Comparison of ENCODE assay signal across 10 cellular contexts in genomic region chr5:17255471-17256016, GRCh38. TPM values are rescaled to one million over a fixed set of nuclear protein-coding genes. Genes with fewer than 3 reads are reported as not detected.
DNase-seq lines count a peak whose midpoint lies in the region; ATAC-seq and TF ChIP-seq lines count a peak whose summit lies in the region.
"Had no signal": no experiment of that assay in that cellular context is flagged by ENCODE, and none has a peak within 500 bp of the region (broad histone marks: within the 10 kb centered on the region; RNA-seq: fewer than 3 reads in every experiment).

No MANE protein-coding gene starts in this region.

- peaks cover 22% of the 10 kb centered on the region for H3K27me3 Mint-ChIP-seq in glutamatergic neuron (ENCODE audit: unreplicated experiment)

- TF ChIP-seq POLR2A in Peyer's patch (IDR thresholded peaks at IDR 0.05): no peak

- TF ChIP-seq CTCF in smooth muscle cell (IDR thresholded peaks at IDR 0.05; ENCODE audit: borderline replicate concordance, insufficient read depth, poor library complexity, severe bottlenecking) (no peak), Peyer's patch (IDR thresholded peaks at IDR 0.05) (no peak), glutamatergic neuron (IDR thresholded peaks at IDR 0.05; ENCODE audit: partially characterized antibody, unreplicated experiment) (no peak)

- peaks cover 22% of the 10 kb centered on the region for H3K9me3 Mint-ChIP-seq in glutamatergic neuron (ENCODE audit: unreplicated experiment)

- DNase-seq in SIG-M5 treated with dmso at 0.1 percent for 504 hours (lab: John Stamatoyannopoulos, UW; ENCODE audit: unreplicated experiment) (peak; percentile 98), smooth muscle cell (lab: John Stamatoyannopoulos, UW; ENCODE audit: unreplicated experiment) (no peak), NCI-H2196 treated with DMSO at 0.1 percent for 48 hours (lab: John Stamatoyannopoulos, UW; ENCODE audit: unreplicated experiment) (no peak), Peyer's patch (no peak), iPS-NIHi11 (ENCODE audit: low spot score) (no peak), glutamatergic neuron (no peak)
- DNase-seq: activated CD4-positive, alpha-beta T cell treated with anti-CD3 and anti-CD28 coated beads for 4 hours; foreskin fibroblast had no signal

- H4K20me1 ChIP-seq in smooth muscle cell (ENCODE audit: low read depth): peaks cover 94% of the 10 kb centered on the region

- peaks cover 12% of the 10 kb centered on the region for H3K36me3 Mint-ChIP-seq in glutamatergic neuron (ENCODE audit: unreplicated experiment)

- H3K36me3 ChIP-seq in smooth muscle cell (ENCODE audit: low read depth) (no peaks in the 10 kb centered on the region), Peyer's patch (no peaks in the 10 kb centered on the region)

- no peak overlapping the region for H3K4me3 Mint-ChIP-seq in glutamatergic neuron (ENCODE audit: unreplicated experiment)

- H3K4me1 Mint-ChIP-seq in glutamatergic neuron (ENCODE audit: low read depth, unreplicated experiment): peaks cover 75% of the 10 kb centered on the region

- no peak overlapping the region for H2AFZ ChIP-seq in smooth muscle cell (ENCODE audit: low read depth)

- no peaks in the 10 kb centered on the region for H3K27me3 ChIP-seq in smooth muscle cell (ENCODE audit: low read depth)
- no peaks in the 10 kb centered on the region for H3K27me3 ChIP-seq in Peyer's patch

- no peak overlapping the region for H3K9ac ChIP-seq in smooth muscle cell (ENCODE audit: low read depth)

- ATAC-seq in GM19351 (IDR thresholded peaks at IDR 0.05; ENCODE audit: unreplicated experiment) (peak; percentile 56), HG03064 (IDR thresholded peaks at IDR 0.05; ENCODE audit: low read depth, unreplicated experiment) (peak; percentile 47)

- WGBS in smooth muscle cell (ENCODE audit: low lambda C conversion rate): 57% methylated on average over 6 of the region's 6 CpGs

- H3K4me2 ChIP-seq in smooth muscle cell: peak overlapping the region; percentile 33

- H3K9me3 ChIP-seq in smooth muscle cell (replicated peaks; ENCODE audit: low read depth): no peaks in the 10 kb centered on the region
- no peaks in the 10 kb centered on the region for H3K9me3 ChIP-seq in Peyer's patch

- peaks cover 100% of the 10 kb centered on the region for H3K79me2 ChIP-seq in smooth muscle cell (ENCODE audit: low read depth)

- peaks cover 10% of the 10 kb centered on the region for H3F3A ChIP-seq in smooth muscle cell (ENCODE audit: low read depth)

- peak overlapping the region; percentile 33 for H3K27ac ChIP-seq in smooth muscle cell (ENCODE audit: low read depth)
- peak overlapping the region in 1 of 4 donors; percentile 25 for H3K27ac ChIP-seq in Peyer's patch

- H3K27ac Mint-ChIP-seq in glutamatergic neuron (ENCODE audit: unreplicated experiment): no peak overlapping the region

- peaks cover 35% of the 10 kb centered on the region for H3K4me1 ChIP-seq in smooth muscle cell (ENCODE audit: low read depth)
- no peaks in the 10 kb centered on the region for H3K4me1 ChIP-seq in Peyer's patch

- H3K4me3 ChIP-seq in smooth muscle cell: no peak overlapping the region
- H3K4me3 ChIP-seq in Peyer's patch: no peak overlapping the region

RNA-seq across cellular contexts. Expression of gene BASP1, which starts 38.1 kb away (rescaled TPM):
- total RNA-seq in smooth muscle cell (194 and 196 TPM in 2 replicates), Peyer's patch (10 to 100 TPM in 1 of 4 donors, 1 to 10 TPM in 2, not detected in 1; 6.7 to 39.6 (median 8.0) TPM), glutamatergic neuron (ENCODE audit: unreplicated experiment) (832 TPM)
- polyA plus RNA-seq in smooth muscle cell: 292 and 304 TPM in 2 replicates
